ENCODE assay signal across 25 cellular contexts in the genomic region with DNA sequence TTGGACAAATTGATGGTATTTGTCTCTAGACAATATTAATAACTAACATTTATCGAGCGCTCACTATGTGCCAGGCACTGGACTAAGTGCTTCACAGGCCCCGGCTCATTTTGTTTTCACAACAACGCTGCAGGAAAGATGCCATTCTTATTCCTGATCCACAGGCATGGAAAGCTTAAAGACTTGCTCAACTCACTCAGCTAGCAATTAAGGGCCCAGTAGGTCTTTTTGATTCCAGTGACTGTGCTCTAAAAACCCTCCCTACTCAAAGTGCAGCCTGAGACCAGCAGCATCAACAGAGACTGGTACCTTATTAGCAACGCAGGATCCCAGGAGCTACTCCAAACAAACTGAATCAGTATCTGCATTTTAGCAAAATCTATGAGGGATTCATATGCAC. TPM values are rescaled to one million over a fixed set of nuclear protein-coding genes. Genes with fewer than 3 reads are reported as not detected.
DNase-seq lines count a peak whose midpoint lies in the region; ATAC-seq and TF ChIP-seq lines count a peak whose summit lies in the region.
"Had no signal": no experiment of that assay in that cellular context is flagged by ENCODE, and none has a peak within 500 bp of the region (broad histone marks: within the 10 kb centered on the region; RNA-seq: fewer than 3 reads in every experiment).

No MANE protein-coding gene starts in this region.

- H2AFZ ChIP-seq in H9 (ENCODE audit: low read length) = no peak overlapping the region
- H2AFZ ChIP-seq: hepatocyte had no signal

- no peak overlapping the region for H3K9ac ChIP-seq in H9 (ENCODE audit: extremely low read depth, insufficient read length, low read length)

- no peak for DNase-seq in H9
- DNase-seq in mesothelial cell of epicardium (ENCODE audit: low spot score in 2 of 2, unreplicated experiment in 2 of 2) = no peak
- DNase-seq in substantia nigra (lab: John Stamatoyannopoulos, UW) = no peak
- no peak for DNase-seq in activated CD8-positive, alpha-beta memory T cell treated with anti-CD3 and anti-CD28 coated beads, Interleukin-2, amount 10 ng/mL, durations not matched to agents 7 days and 5 days
- no peak for DNase-seq in activated CD8-positive, alpha-beta T cell treated with anti-CD3 and anti-CD28 coated beads, Interleukin-2, amount 10 ng/mL, durations not matched to agents 7 days and 5 days
- DNase-seq in activated CD4-positive, alpha-beta T cell treated with anti-CD3 and anti-CD28 coated beads for 48 hours = no peak
- DNase-seq: activated CD8-positive, alpha-beta memory T cell treated with anti-CD3 and anti-CD28 coated beads, Interleukin-2, amount 50 U/mL, for 4 hours; activated naive CD8-positive, alpha-beta T cell treated with anti-CD3 and anti-CD28 coated beads, Interleukin-2, amount 10 ng/mL, durations not matched to agents 7 days and 5 days; C1 segment of cervical spinal cord; Caco-2; DND-41; erythroblast; immature natural killer cell; KG1; MM.1S; NCI-H1436; NCI-H748 treated with DMSO at 0.1 percent for 48 hours had no signal

- POLR2A ChIA-PET in activated CD8-positive, alpha-beta T cell treated with anti-CD3 and anti-CD28 coated beads, Interleukin-2, amount 10 ng/mL, durations not matched to agents 7 days and 5 days (lab: Charles Lee) = no interaction called here

- H3K79me1 ChIP-seq in H9 (ENCODE audit: insufficient read depth, low read depth, low read length, poor library complexity, severe bottlenecking) = no peaks in the 10 kb centered on the region

- H3K23me2 ChIP-seq in H9 (ENCODE audit: insufficient read length, low read depth, low read length, poor library complexity, severe bottlenecking) = no peaks in the 10 kb centered on the region

- no peak overlapping the region for H4K91ac ChIP-seq in H9 (ENCODE audit: insufficient read length, low read depth, low read length)

- H3T11ph ChIP-seq in H9 (ENCODE audit: low read length) = no peak overlapping the region

- H2BK15ac ChIP-seq in H9 (ENCODE audit: low read depth, low read length) = no peak overlapping the region

- H3K14ac ChIP-seq in H9 (ENCODE audit: insufficient read depth, low read length) = no peak overlapping the region

- H3K79me2 ChIP-seq in H9 (ENCODE audit: insufficient read depth, low read length) = no peaks in the 10 kb centered on the region

- H3K18ac ChIP-seq in H9 (ENCODE audit: insufficient read length, low read depth, low read length) = no peak overlapping the region

- H3K4me3 Mint-ChIP-seq in H9 = no peak overlapping the region
- no peak overlapping the region for H3K4me3 Mint-ChIP-seq in mesothelial cell of epicardium
- no peak overlapping the region for H3K4me3 Mint-ChIP-seq in activated CD8-positive, alpha-beta memory T cell treated with anti-CD3 and anti-CD28 coated beads, Interleukin-2, amount 10 ng/mL, durations not matched to agents 7 days and 5 days
- H3K4me3 Mint-ChIP-seq in activated CD8-positive, alpha-beta T cell treated with anti-CD3 and anti-CD28 coated beads, Interleukin-2, amount 10 ng/mL, durations not matched to agents 7 days and 5 days = no peak overlapping the region
- H3K4me3 Mint-ChIP-seq: activated naive CD8-positive, alpha-beta T cell treated with anti-CD3 and anti-CD28 coated beads, Interleukin-2, amount 10 ng/mL, durations not matched to agents 7 days and 5 days; immature natural killer cell; T-helper 2 cell treated with Interferon-gamma antibody and Interleukin-4, amounts not matched to agents 5 μg/mL and 100 μg/mL, for 36 hours; WTC11 had no signal

- H3K27ac Mint-ChIP-seq in H9 (peak overlapping the region in 2 of 3 experiments; percentile 32 to 53; a peak in 1 of 7 replicates), mesothelial cell of epicardium (peak overlapping the region; percentile 86)
- H3K27ac Mint-ChIP-seq in activated CD8-positive, alpha-beta memory T cell treated with anti-CD3 and anti-CD28 coated beads, Interleukin-2, amount 10 ng/mL, durations not matched to agents 7 days and 5 days = no peak overlapping the region
- H3K27ac Mint-ChIP-seq in activated CD8-positive, alpha-beta T cell treated with anti-CD3 and anti-CD28 coated beads, Interleukin-2, amount 10 ng/mL, durations not matched to agents 7 days and 5 days = no peak overlapping the region
- H3K27ac Mint-ChIP-seq: activated naive CD8-positive, alpha-beta T cell treated with anti-CD3 and anti-CD28 coated beads, Interleukin-2, amount 10 ng/mL, durations not matched to agents 7 days and 5 days; immature natural killer cell; T-helper 2 cell treated with Interferon-gamma antibody and Interleukin-4, amounts not matched to agents 5 μg/mL and 100 μg/mL, for 36 hours; WTC11 had no signal

- no peak overlapping the region for H2AK5ac ChIP-seq in H9 (ENCODE audit: insufficient read length, low read length)

- H3K4ac ChIP-seq in H9 (ENCODE audit: low read depth, low read length) = no peak overlapping the region

- no peak overlapping the region for H2BK5ac ChIP-seq in H9 (ENCODE audit: insufficient read length, low read length)

- H3K4me1 ChIP-seq in H9 (ENCODE audit: insufficient read depth, low read length) = peaks cover 7% of the 10 kb centered on the region; the same call in 1 of the 2 replicates

- H3K9me3 Mint-ChIP-seq in H9 (no peaks in the 10 kb centered on the region), mesothelial cell of epicardium (no peaks in the 10 kb centered on the region)
- H3K9me3 Mint-ChIP-seq in activated CD8-positive, alpha-beta memory T cell treated with anti-CD3 and anti-CD28 coated beads, Interleukin-2, amount 10 ng/mL, durations not matched to agents 7 days and 5 days (ENCODE audit: low read depth) = no peaks in the 10 kb centered on the region
- no peaks in the 10 kb centered on the region for H3K9me3 Mint-ChIP-seq in activated CD8-positive, alpha-beta T cell treated with anti-CD3 and anti-CD28 coated beads, Interleukin-2, amount 10 ng/mL, durations not matched to agents 7 days and 5 days (ENCODE audit: insufficient read depth)
- H3K9me3 Mint-ChIP-seq: immature natural killer cell; T-helper 2 cell treated with Interferon-gamma antibody and Interleukin-4, amounts not matched to agents 5 μg/mL and 100 μg/mL, for 36 hours; WTC11 had no signal

- no peak overlapping the region for H2BK12ac ChIP-seq in H9 (ENCODE audit: insufficient read length, low read depth, low read length)

- H3K9me3 ChIP-seq in H9 (ENCODE audit: control insufficient read depth, low read depth, low read length) = no peaks in the 10 kb centered on the region
- H3K9me3 ChIP-seq: Caco-2, neutrophil, psoas muscle, suprapubic skin had no signal

- no peaks in the 10 kb centered on the region; a peak in 1 of 7 replicates for H3K36me3 Mint-ChIP-seq in H9 (ENCODE audit: insufficient read depth in 1 of 3, low read depth in 3 of 3)
- peaks cover 2% of the 10 kb centered on the region for H3K36me3 Mint-ChIP-seq in mesothelial cell of epicardium
- no peaks in the 10 kb centered on the region for H3K36me3 Mint-ChIP-seq in activated CD8-positive, alpha-beta memory T cell treated with anti-CD3 and anti-CD28 coated beads, Interleukin-2, amount 10 ng/mL, durations not matched to agents 7 days and 5 days
- H3K36me3 Mint-ChIP-seq in activated CD8-positive, alpha-beta T cell treated with anti-CD3 and anti-CD28 coated beads, Interleukin-2, amount 10 ng/mL, durations not matched to agents 7 days and 5 days (ENCODE audit: low read depth) = no peaks in the 10 kb centered on the region
- H3K36me3 Mint-ChIP-seq: activated naive CD8-positive, alpha-beta T cell treated with anti-CD3 and anti-CD28 coated beads, Interleukin-2, amount 10 ng/mL, durations not matched to agents 7 days and 5 days; immature natural killer cell; WTC11 had no signal

- H3K27ac ChIP-seq in H9 (ENCODE audit: insufficient read length, low read depth, low read length) (no peak overlapping the region), angular gyrus (ENCODE audit: low read depth, low read length) (peak overlapping the region; percentile 46), substantia nigra (ENCODE audit: low read depth, low read length, poor library complexity, severe bottlenecking) (peak overlapping the region; percentile 63)
- H3K27ac ChIP-seq: neutrophil, psoas muscle had no signal

- H3K27me3 ChIP-seq in H9 (ENCODE audit: insufficient read depth, low read length) = no peaks in the 10 kb centered on the region
- H3K27me3 ChIP-seq: hepatocyte, neutrophil, suprapubic skin had no signal

- H3K23ac ChIP-seq in H9 (ENCODE audit: insufficient read length, low read depth, low read length) = no peak overlapping the region

- no peak for TF ChIP-seq CTCF in H9 (conservative IDR thresholded peaks at IDR 0.05)
- TF ChIP-seq CTCF in mesothelial cell of epicardium (IDR thresholded peaks at IDR 0.05; ENCODE audit: unreplicated experiment) = no peak

- ATAC-seq in activated CD8-positive, alpha-beta memory T cell treated with anti-CD3 and anti-CD28 coated beads, Interleukin-2, amount 10 ng/mL, durations not matched to agents 7 days and 5 days = no peak
- no peak for ATAC-seq in HG03469 (IDR thresholded peaks at IDR 0.05; ENCODE audit: unreplicated experiment)
- ATAC-seq in activated CD8-positive, alpha-beta T cell treated with anti-CD3 and anti-CD28 coated beads, Interleukin-2, amount 10 ng/mL, durations not matched to agents 7 days and 5 days = no peak
- ATAC-seq: psoas muscle, WTC11 had no signal

- CTCF ChIA-PET in activated CD8-positive, alpha-beta memory T cell treated with anti-CD3 and anti-CD28 coated beads, Interleukin-2, amount 10 ng/mL, durations not matched to agents 7 days and 5 days (lab: Charles Lee) = interaction anchor here (1.0 to 1.2 kb wide), 2 partner anchors 11 to 26 kb away, joined by 3 read pairs; no protein-coding TSS in a partner anchor
- CTCF ChIA-PET in activated CD8-positive, alpha-beta T cell treated with anti-CD3 and anti-CD28 coated beads, Interleukin-2, amount 10 ng/mL, durations not matched to agents 7 days and 5 days (lab: Charles Lee) = no interaction called here

- no peak overlapping the region for H3K4me2 ChIP-seq in H9 (ENCODE audit: insufficient read depth, insufficient read length, low read length)
- H3K4me2 ChIP-seq: hepatocyte had no signal

- H2BK20ac ChIP-seq in H9 (ENCODE audit: low read depth, low read length, poor library complexity, severe bottlenecking) = no peak overlapping the region

- no peak overlapping the region for H4K8ac ChIP-seq in H9 (replicated peaks; ENCODE audit: insufficient read length, low read depth, low read length)

- peaks cover 25% of the 10 kb centered on the region for H3K27me3 Mint-ChIP-seq in H9 (ENCODE audit: low read depth)
- H3K27me3 Mint-ChIP-seq in mesothelial cell of epicardium (ENCODE audit: low read depth) = no peaks in the 10 kb centered on the region
- H3K27me3 Mint-ChIP-seq in activated CD8-positive, alpha-beta memory T cell treated with anti-CD3 and anti-CD28 coated beads, Interleukin-2, amount 10 ng/mL, durations not matched to agents 7 days and 5 days = peaks cover 35% of the 10 kb centered on the region
- H3K27me3 Mint-ChIP-seq in activated CD8-positive, alpha-beta T cell treated with anti-CD3 and anti-CD28 coated beads, Interleukin-2, amount 10 ng/mL, durations not matched to agents 7 days and 5 days (ENCODE audit: low read depth) = peaks cover 20% of the 10 kb centered on the region

- no peak overlapping the region for H4K5ac ChIP-seq in H9 (ENCODE audit: insufficient read length, low read depth, low read length)

- no peak overlapping the region for H3K56ac ChIP-seq in H9 (ENCODE audit: insufficient read length, low read depth, low read length)

- peaks cover 41 to 54% of the 10 kb centered on the region in 2 experiments for H3K4me1 Mint-ChIP-seq in H9
- H3K4me1 Mint-ChIP-seq in mesothelial cell of epicardium = peaks cover 64% of the 10 kb centered on the region
- H3K4me1 Mint-ChIP-seq in activated CD8-positive, alpha-beta memory T cell treated with anti-CD3 and anti-CD28 coated beads, Interleukin-2, amount 10 ng/mL, durations not matched to agents 7 days and 5 days = peaks cover 14% of the 10 kb centered on the region
- peaks cover 11% of the 10 kb centered on the region for H3K4me1 Mint-ChIP-seq in activated CD8-positive, alpha-beta T cell treated with anti-CD3 and anti-CD28 coated beads, Interleukin-2, amount 10 ng/mL, durations not matched to agents 7 days and 5 days (ENCODE audit: low read depth)

- H2BK120ac ChIP-seq in H9 (ENCODE audit: low read depth, low read length, poor library complexity, severe bottlenecking) = no peak overlapping the region

- WGBS in H9 (ENCODE audit: extremely low coverage, insufficient read length, low lambda C conversion rate) = no CpG with 5 or more reads among the region's 5 CpGs

- H4K20me1 ChIP-seq in H9 (ENCODE audit: control insufficient read depth, insufficient read depth, insufficient read length) = no peaks in the 10 kb centered on the region

RNA-seq across cellular contexts. Expression of gene CUEDC1, which starts 35.3 kb away (rescaled TPM):
- 6.5 and 7.3 TPM in 2 replicates for total RNA-seq in H9 (2021)
- 37.0 to 38.7 TPM (median 37.8 TPM) in 3 replicates for total RNA-seq in mesothelial cell of epicardium
- not detected for total RNA-seq in activated CD8-positive, alpha-beta memory T cell treated with anti-CD3 and anti-CD28 coated beads, Interleukin-2, amount 10 ng/mL, durations not matched to agents 7 days and 5 days
- total RNA-seq in activated CD8-positive, alpha-beta T cell treated with anti-CD3 and anti-CD28 coated beads, Interleukin-2, amount 10 ng/mL, durations not matched to agents 7 days and 5 days = under 1 TPM in 1 of 2 experiments, not detected in 1; 0.18 TPM

Comparison
In these comparisons a context has a peak if more than half of its experiments do, and no peak if none do; other contexts are left out.
1. H3K27ac Mint-ChIP-seq: peak in H9 (2 of 3) and mesothelial cell of epicardium (single experiment); none in activated CD8-positive, alpha-beta memory T cell treated with anti-CD3 and anti-CD28 coated beads, Interleukin-2, amount 10 ng/mL, durations not matched to agents 7 days and 5 days (single experiment) and activated CD8-positive, alpha-beta T cell treated with anti-CD3 and anti-CD28 coated beads, Interleukin-2, amount 10 ng/mL, durations not matched to agents 7 days and 5 days (single experiment).